23 cellular contexts compared by ENCODE assay signal in genomic region chr6:169117663-169118062, GRCh38.
"Had no signal": no experiment of that assay in that cellular context is flagged by ENCODE, and none has a peak within 500 bp of the region (broad histone marks: within the 10 kb centered on the region; RNA-seq: fewer than 3 reads in every experiment).

No MANE protein-coding gene starts in this region.

- DNase-seq: colonic mucosa; cortex of kidney; effector CD8-positive, alpha-beta T cell; effector memory CD8-positive, alpha-beta T cell; endodermal cell; erythroblast; foreskin keratinocyte; heart left ventricle; hypothalamus; immature natural killer cell; islet precursor cell; kidney; kidney glomerular epithelial cell; left colon; left ventricle myocardium inferior; mammary epithelial cell; mesendoderm; midbrain had no signal

- ATAC-seq: effector memory CD8-positive, alpha-beta T cell; esophagus mucosa; foreskin keratinocyte; gastroesophageal sphincter; heart left ventricle; left colon; left lobe of liver had no signal

- H3K36me3 Mint-ChIP-seq: immature natural killer cell, memory B cell had no signal

- H3K4me1 Mint-ChIP-seq: endodermal cell, memory B cell had no signal

- H3K27me3 Mint-ChIP-seq: dendritic cell treated with granulocyte-macrophage colony-stimulating factor and Interleukin-4, amounts not matched to agents 40 ng/mL and 50 ng/mL, for 4 days had no signal

- H3K9me3 Mint-ChIP-seq: effector memory CD8-positive, alpha-beta T cell; immature natural killer cell; memory B cell had no signal

- H3K27ac Mint-ChIP-seq: dendritic cell treated with granulocyte-macrophage colony-stimulating factor and Interleukin-4, amounts not matched to agents 40 ng/mL and 50 ng/mL, for 4 days; endodermal cell; immature natural killer cell; memory B cell had no signal

- H3K4me3 Mint-ChIP-seq: dendritic cell treated with granulocyte-macrophage colony-stimulating factor and Interleukin-4, amounts not matched to agents 40 ng/mL and 50 ng/mL, for 4 days; effector memory CD8-positive, alpha-beta T cell; endodermal cell; immature natural killer cell; memory B cell had no signal
